Comparison of ENCODE assay signal across 24 cellular contexts in the genomic region with DNA sequence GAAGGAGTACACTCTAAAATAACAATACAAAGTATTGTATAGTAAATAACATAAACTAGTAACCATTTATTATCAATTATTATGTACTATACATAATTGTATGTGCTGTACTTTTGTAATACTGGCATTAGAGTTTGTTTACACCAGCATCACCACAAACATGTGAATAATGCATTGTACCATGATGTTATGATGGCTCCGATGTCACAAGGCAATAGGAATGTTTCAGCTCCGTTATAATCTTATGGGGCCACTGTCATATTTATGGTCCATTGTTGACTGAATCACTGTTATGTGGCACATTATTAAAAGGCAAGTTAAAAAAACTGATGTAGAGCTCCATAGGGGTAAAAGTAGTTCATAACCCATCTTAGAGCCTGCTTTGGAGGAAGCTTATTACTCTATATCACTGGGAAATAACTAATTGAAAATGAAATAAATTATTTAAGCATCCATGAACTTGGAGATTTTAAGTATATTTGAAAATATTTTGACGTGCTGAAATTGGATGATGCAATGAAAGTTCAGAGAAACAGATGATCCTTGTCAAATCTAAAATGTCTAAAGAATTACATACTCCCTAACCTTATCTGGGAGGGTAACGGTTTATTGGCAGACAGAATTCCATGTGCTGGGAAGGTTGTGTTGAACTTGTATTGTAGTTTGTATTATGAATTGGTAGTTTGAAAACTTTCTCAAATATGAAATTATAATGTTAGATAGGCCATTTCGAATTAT. TPM values are rescaled to one million over a fixed set of nuclear protein-coding genes. Genes with fewer than 3 reads are reported as not detected.
DNase-seq lines count a peak whose midpoint lies in the region; ATAC-seq, FAIRE-seq and TF ChIP-seq lines count a peak whose summit lies in the region.
"Had no signal": no experiment of that assay in that cellular context is flagged by ENCODE, and none has a peak within 500 bp of the region (broad histone marks: within the 10 kb centered on the region; RNA-seq: fewer than 3 reads in every experiment).

No MANE protein-coding gene starts in this region.

- no peak overlapping the region for H4K5ac ChIP-seq in IMR-90 (ENCODE audit: low read depth, low read length)

- H2BK120ac ChIP-seq in IMR-90 (ENCODE audit: low read depth, low read length) = no peak overlapping the region

- peak overlapping the region; percentile 67 for H3K27ac Mint-ChIP-seq in nephron progenitor cell
- H3K27ac Mint-ChIP-seq: CD8-positive, alpha-beta T cell; GM23338 had no signal

- peaks cover 11% of the 10 kb centered on the region for H3K9me3 Mint-ChIP-seq in nephron progenitor cell
- H3K9me3 Mint-ChIP-seq: CD8-positive, alpha-beta T cell; GM23338 had no signal

- H3K9me3 ChIP-seq in DND-41 (ENCODE audit: insufficient read depth, low read length, severe bottlenecking) = no peaks in the 10 kb centered on the region
- no peaks in the 10 kb centered on the region for H3K9me3 ChIP-seq in IMR-90 (ENCODE audit: control insufficient read depth, insufficient read depth, low read length)
- no peaks in the 10 kb centered on the region for H3K9me3 ChIP-seq in endothelial cell of umbilical vein (replicated peaks; ENCODE audit: control insufficient read depth, insufficient read depth, low read length)
- H3K9me3 ChIP-seq: A549, MG63 had no signal

- H3K9ac ChIP-seq in DND-41 (ENCODE audit: low read depth, low read length) = no peak overlapping the region
- H3K9ac ChIP-seq in IMR-90 (ENCODE audit: low read depth, low read length) = no peak overlapping the region
- no peak overlapping the region for H3K9ac ChIP-seq in endothelial cell of umbilical vein (replicated peaks; ENCODE audit: extremely low read depth, insufficient read depth, low read length)
- H3K9ac ChIP-seq: BLaER1 treated with 17β-estradiol and CSF1 and Interleukin-3, amounts not matched to agents 10 nM and 100 nM had no signal

- no CpG with 5 or more reads among the region's 5 CpGs for WGBS in IMR-90 (ENCODE audit: extremely low coverage in 2 of 2, insufficient read length in 1 of 2), 2 experiments

- no peak overlapping the region for H3K56ac ChIP-seq in IMR-90 (ENCODE audit: extremely low read depth, insufficient read depth, low read length)

- H3K4ac ChIP-seq in IMR-90 (ENCODE audit: low read depth, low read length) = no peak overlapping the region

- intact Hi-C loops in IMR-90 (cut with micrococcal nuclease) = no loop called here
- intact Hi-C loops in endothelial cell of umbilical vein (cut with micrococcal nuclease) = loop anchor here (5.0 kb wide), 1 partner anchor 820 kb away; a partner anchor contains a TSS

- CTCF ChIA-PET in IMR-90 (lab: Yijun Ruan, JAX) = no interaction called here
- CTCF ChIA-PET in endothelial cell of umbilical vein (lab: Charles Lee) = interaction anchor here (1.2 to 3.1 kb wide), 2 partner anchors 20 to 52 kb away, joined by 5 to 17 read pairs; no protein-coding TSS in a partner anchor

- TF ChIP-seq CTCF in DND-41 (IDR thresholded peaks at IDR 0.05; ENCODE audit: borderline replicate concordance, extremely low read depth, low read length, poor library complexity, severe bottlenecking) = no peak
- no peak for TF ChIP-seq CTCF in IMR-90 (conservative IDR thresholded peaks at IDR 0.05; ENCODE audit: low read depth, low read length)
- no peak for TF ChIP-seq CTCF in endothelial cell of umbilical vein (IDR thresholded peaks at IDR 0.05; ENCODE audit: extremely low read depth in 1 of 2, insufficient read depth in 1 of 2, low read depth in 1 of 2, low read length in 2 of 2)
- no peak for TF ChIP-seq CTCF in nephron progenitor cell (IDR thresholded peaks at IDR 0.05)

- H2BK15ac ChIP-seq in IMR-90 (ENCODE audit: low read depth, low read length) = no peak overlapping the region

- H3K4me3 Mint-ChIP-seq in nephron progenitor cell = peak overlapping the region; percentile 69
- H3K4me3 Mint-ChIP-seq: CD8-positive, alpha-beta T cell; GM23338 had no signal

- no peak for ATAC-seq in DND-41 (ENCODE audit: insufficient read depth, low read depth)
- ATAC-seq in IMR-90 (ENCODE audit: low read depth) = no peak
- ATAC-seq in GM21423 (IDR thresholded peaks at IDR 0.05; ENCODE audit: unreplicated experiment) = no peak
- no peak for ATAC-seq in HG02840 (IDR thresholded peaks at IDR 0.05; ENCODE audit: low FRiP score, unreplicated experiment)
- ATAC-seq: A549; CD8-positive, alpha-beta T cell; GM23338; HCT116; Right ventricle myocardium inferior had no signal

- H2AK5ac ChIP-seq in IMR-90 (ENCODE audit: low read depth, low read length) = no peak overlapping the region

- peaks cover 3 to 10% of the 10 kb centered on the region in 2 experiments; a peak in 2 of 4 replicates for H3K79me1 ChIP-seq in IMR-90 (ENCODE audit: low read depth in 1 of 2, low read length in 2 of 2)

- no peak for DNase-seq in DND-41
- no peak for DNase-seq in IMR-90
- no peak for DNase-seq in endothelial cell of umbilical vein (ENCODE audit: low read depth, low spot score)
- no peak for DNase-seq in nephron progenitor cell
- DNase-seq in HPDE6-E6E7 (ENCODE audit: extremely low spot score) = no peak
- DNase-seq in Ammon's horn (ENCODE audit: low spot score) = no peak
- DNase-seq: CD8-positive, alpha-beta T cell; DMS79; GDM1; MG63; NCI-H1048; NCI-H1436; NCI-H1930; NCI-H446; NCI-H526 treated with DMSO at 0.1 percent for 48 hours; NK-92 treated with Interleukin-12 subunit alpha and Interleukin-12 subunit beta, amount 100 ng/mL, for 24 hours had no signal

- no peak overlapping the region for H2AK9ac ChIP-seq in IMR-90 (replicated peaks; ENCODE audit: low read depth, low read length, poor library complexity)

- peaks cover 55% of the 10 kb centered on the region for H3K36me3 ChIP-seq in DND-41 (ENCODE audit: insufficient read depth, low read length)
- H3K36me3 ChIP-seq in IMR-90 (ENCODE audit: control insufficient read depth, insufficient read depth, low read length) = no peaks in the 10 kb centered on the region
- no peaks in the 10 kb centered on the region for H3K36me3 ChIP-seq in endothelial cell of umbilical vein (ENCODE audit: control insufficient read depth in 2 of 2, extremely low read depth in 1 of 2, insufficient read depth in 2 of 2, low read length in 2 of 2)

- peaks cover 16% of the 10 kb centered on the region for H3K36me3 Mint-ChIP-seq in nephron progenitor cell (ENCODE audit: low read depth)
- H3K36me3 Mint-ChIP-seq: CD8-positive, alpha-beta T cell had no signal

- H3K27me3 ChIP-seq in DND-41 (ENCODE audit: insufficient read depth, low read length, poor library complexity) (no peaks in the 10 kb centered on the region), IMR-90 (ENCODE audit: control insufficient read depth, insufficient read depth, low read length) (no peaks in the 10 kb centered on the region), endothelial cell of umbilical vein (ENCODE audit: control insufficient read depth in 2 of 2, insufficient read depth in 2 of 2, low read length in 2 of 2) (no peaks in the 10 kb centered on the region)
- H3K27me3 ChIP-seq: BLaER1 treated with 17β-estradiol and CSF1 and Interleukin-3, amounts not matched to agents 10 nM and 100 nM; MG63 had no signal

- peaks cover 39% of the 10 kb centered on the region for H3K4me1 Mint-ChIP-seq in nephron progenitor cell

- H2AFZ ChIP-seq in DND-41 (ENCODE audit: low read depth, low read length) = no peak overlapping the region
- H2AFZ ChIP-seq in IMR-90 (replicated peaks; ENCODE audit: low read length, poor library complexity) = no peak overlapping the region
- H2AFZ ChIP-seq in endothelial cell of umbilical vein (ENCODE audit: low read depth, low read length) = no peak overlapping the region
- H2AFZ ChIP-seq: GM23338 had no signal

- H3K18ac ChIP-seq in IMR-90 (ENCODE audit: low read depth, low read length) = no peak overlapping the region

- H2BK5ac ChIP-seq in IMR-90 (ENCODE audit: low read depth, low read length, poor library complexity, severe bottlenecking) = no peak overlapping the region

- no peak overlapping the region for H4K8ac ChIP-seq in IMR-90 (ENCODE audit: low read depth in 2 of 2, low read length in 2 of 2)

- no TSS peak for BruUV-seq in IMR-90 (replicated peaks; lab: Mats Ljungman, UMichigan)
- no TSS peak for BruUV-seq in endothelial cell of umbilical vein (replicated peaks; lab: Mats Ljungman, UMichigan)

- H4K91ac ChIP-seq in IMR-90 (ENCODE audit: insufficient read depth, low read depth, low read length) = no peak overlapping the region

- no peak overlapping the region for H3K23ac ChIP-seq in IMR-90 (ENCODE audit: low read depth, low read length)

- POLR2A ChIA-PET in IMR-90 (lab: Charles Lee; ENCODE audit: unreplicated experiment) (no interaction called here), endothelial cell of umbilical vein (lab: Charles Lee) (no interaction called here)

- H3K9me1 ChIP-seq in IMR-90 (ENCODE audit: insufficient read depth, low read length) (no peaks in the 10 kb centered on the region), endothelial cell of umbilical vein (replicated peaks; ENCODE audit: control insufficient read depth, extremely low read depth, insufficient read depth, low read length) (no peaks in the 10 kb centered on the region)

- no peak overlapping the region for H2BK20ac ChIP-seq in IMR-90 (ENCODE audit: low read depth, low read length)

- H3K27ac ChIP-seq in DND-41 (ENCODE audit: low read length) = no peak overlapping the region
- H3K27ac ChIP-seq in IMR-90 (ENCODE audit: insufficient read depth, low read length) = no peak overlapping the region
- H3K27ac ChIP-seq in endothelial cell of umbilical vein (ENCODE audit: insufficient read depth, low read depth, low read length) = no peak overlapping the region
- H3K27ac ChIP-seq: A549; BLaER1 treated with 17β-estradiol and CSF1 and Interleukin-3, amounts not matched to agents 10 nM and 100 nM had no signal

- H4K20me1 ChIP-seq in DND-41 (ENCODE audit: insufficient read depth, low read length) (no peaks in the 10 kb centered on the region), IMR-90 (ENCODE audit: insufficient read depth, low read length) (no peaks in the 10 kb centered on the region), endothelial cell of umbilical vein (replicated peaks; ENCODE audit: control insufficient read depth, extremely low read depth, insufficient read depth, low read length) (no peaks in the 10 kb centered on the region)
- H4K20me1 ChIP-seq: BLaER1 treated with 17β-estradiol and CSF1 and Interleukin-3, amounts not matched to agents 10 nM and 100 nM had no signal

- H3K4me2 ChIP-seq in DND-41 (ENCODE audit: insufficient read depth, low read length) (peak overlapping the region; percentile 74), IMR-90 (ENCODE audit: low read depth, low read length) (no peak overlapping the region), endothelial cell of umbilical vein (ENCODE audit: insufficient read depth, low read length) (no peak overlapping the region)

- no peak overlapping the region for H3K14ac ChIP-seq in IMR-90 (replicated peaks; ENCODE audit: low read depth, low read length)

- H3K27me3 Mint-ChIP-seq in nephron progenitor cell (ENCODE audit: low read depth, poor library complexity) = peaks cover 2% of the 10 kb centered on the region

- dilution Hi-C loops in IMR-90 (cut with HindIII; ENCODE audit: low sequenced_read_pairs, unreplicated experiment) (no loop called here), endothelial cell of umbilical vein (cut with MboI; ENCODE audit: extremely low pct_ligation_motif_present, low sequenced_read_pairs) (no loop called here)

- in situ Hi-C loops in IMR-90 (cut with MboI; ENCODE audit: low sequenced_read_pairs) = no loop called here

- peak; percentile 31 for FAIRE-seq in endothelial cell of umbilical vein (lab: Jason Lieb, UNC)
- FAIRE-seq: A549, RCC 7860 had no signal

- TF ChIP-seq RAD21 in IMR-90 (IDR thresholded peaks at IDR 0.05; ENCODE audit: low read length) = no peak

- H3K79me2 ChIP-seq in DND-41 (ENCODE audit: insufficient read depth, low read length) (peaks cover 37% of the 10 kb centered on the region), endothelial cell of umbilical vein (ENCODE audit: control insufficient read depth, insufficient read depth, low read length) (peaks cover 15% of the 10 kb centered on the region)

- peak overlapping the region in 1 of 2 experiments; percentile 22; a peak in 1 of 4 replicates for H3K4me3 ChIP-seq in DND-41 (ENCODE audit: low read depth in 1 of 2, low read length in 2 of 2)
- no peak overlapping the region for H3K4me3 ChIP-seq in IMR-90 (ENCODE audit: insufficient read depth, low read depth, low read length)
- H3K4me3 ChIP-seq in endothelial cell of umbilical vein (replicated peaks in 1 of 3; ENCODE audit: insufficient read depth in 1 of 3, low read depth in 1 of 3, low read length in 3 of 3) = no peak overlapping the region
- H3K4me3 ChIP-seq: A549, GM23338, MG63 had no signal

- TF ChIP-seq POLR2A in IMR-90 (IDR thresholded peaks at IDR 0.05; ENCODE audit: low read depth, low read length) (no peak), endothelial cell of umbilical vein (IDR thresholded peaks at IDR 0.05; ENCODE audit: low read depth, low read length) (no peak)

- H3K4me1 ChIP-seq in DND-41 (ENCODE audit: insufficient read depth, low read length) = peaks cover 36% of the 10 kb centered on the region
- H3K4me1 ChIP-seq in IMR-90 (ENCODE audit: control insufficient read depth, insufficient read depth, low read length) = no peaks in the 10 kb centered on the region
- peaks cover 9% of the 10 kb centered on the region for H3K4me1 ChIP-seq in endothelial cell of umbilical vein (ENCODE audit: control insufficient read depth, extremely low read depth, insufficient read depth, low read length)

RNA-seq across cellular contexts. Expression of a gene that starts 2.4 kb away (rescaled TPM):
- total RNA-seq in IMR-90 (2012; rRNA removed) = 5.9 and 13.9 TPM in 2 replicates
- polyA plus RNA-seq in IMR-90 (2012; rRNA removed) = 4.8 and 5.8 TPM in 2 replicates
- polyA plus RNA-seq in IMR-90 (2012; cell fraction: cytosol; rRNA removed) = 1.1 and 1.7 TPM in 2 replicates
- 0.79 and 1.3 TPM in 2 replicates for polyA plus RNA-seq in IMR-90 (2012; cell fraction: nucleus; rRNA removed; ENCODE audit: low replicate concordance)
- total RNA-seq in endothelial cell of umbilical vein = 21.9 and 23.9 TPM in 2 replicates
- 6.9 and 8.7 TPM in 2 replicates for polyA plus RNA-seq in endothelial cell of umbilical vein
- 11.9 and 13.8 TPM in 2 replicates for polyA plus RNA-seq in endothelial cell of umbilical vein (2011; cell fraction: cytosol; rRNA removed)
- 4.7 and 7.1 TPM in 2 replicates for polyA plus RNA-seq in endothelial cell of umbilical vein (2011; cell fraction: nucleus; rRNA removed)
- 4.6 and 12.7 TPM in 2 replicates for polyA plus RNA-seq in endothelial cell of umbilical vein (2012)
- 5.8 and 6.0 TPM in 2 replicates for polyA minus RNA-seq in endothelial cell of umbilical vein
- polyA minus RNA-seq in endothelial cell of umbilical vein (2011; cell fraction: cytosol; rRNA and poly(A)+ RNA removed) = 17.7 TPM
- polyA minus RNA-seq in endothelial cell of umbilical vein (2011; cell fraction: nucleus; rRNA and poly(A)+ RNA removed) = 2.8 and 3.7 TPM in 2 replicates
